8 cellular contexts compared by ENCODE assay signal in the genomic region with DNA sequence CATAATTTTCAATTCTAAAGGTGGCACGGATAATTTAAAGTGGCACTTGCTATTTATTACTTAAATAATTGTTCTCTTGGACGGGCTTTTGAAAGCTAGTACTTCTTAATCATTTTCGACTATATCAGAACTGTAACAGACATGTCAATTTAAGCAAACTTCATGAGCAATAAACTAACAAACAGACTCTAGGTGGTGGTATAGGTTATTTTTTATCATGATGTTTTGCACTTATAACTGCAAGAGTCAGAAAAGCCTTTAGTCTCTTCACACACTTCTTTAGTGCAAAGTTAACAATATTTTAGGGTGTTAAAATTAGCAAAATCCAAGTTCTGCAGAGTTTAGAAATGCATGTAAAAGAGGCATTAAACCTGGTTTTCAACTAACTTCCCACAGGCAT. TPM values are rescaled to one million over a fixed set of nuclear protein-coding genes. Genes with fewer than 3 reads are reported as not detected.
DNase-seq lines count a peak whose midpoint lies in the region; ATAC-seq and TF ChIP-seq lines count a peak whose summit lies in the region.

No MANE protein-coding gene starts in this region.

- H2AFZ ChIP-seq in Karpas-422 (ENCODE audit: low read length), result no peak overlapping the region

- H3K27ac ChIP-seq in heart right ventricle (peak overlapping the region in 1 of 10 donors; percentile 97), thoracic aorta (no peak overlapping the region), Karpas-422 (ENCODE audit: low read length) (no peak overlapping the region)

- ATAC-seq in heart right ventricle, result no peak
- ATAC-seq in left ventricle myocardium superior, result no peak
- ATAC-seq in thoracic aorta (ENCODE audit: insufficient number of reproducible peaks, low FRiP score, low read depth), result no peak
- ATAC-seq in HG02884 (IDR thresholded peaks at IDR 0.05; ENCODE audit: unreplicated experiment), result no peak

- H3K27me3 ChIP-seq in heart right ventricle (no peaks in the 10 kb centered on the region), thoracic aorta (replicated peaks; ENCODE audit: insufficient read depth) (no peaks in the 10 kb centered on the region), Karpas-422 (ENCODE audit: low read length) (no peaks in the 10 kb centered on the region)

- H3K9me2 ChIP-seq in Karpas-422 (replicated peaks; ENCODE audit: insufficient read depth, low read length), result no peaks in the 10 kb centered on the region

- no peaks in the 10 kb centered on the region for H3K36me3 Mint-ChIP-seq in activated T-helper 2 cell treated with anti-CD3 and anti-CD28 coated beads, Interferon-gamma antibody, Interleukin-2, Interleukin-4, amounts not matched to agents 10 μg/mL and 5 μg/mL and 100 μg/mL, durations not matched to agents 14 hours and 24 hours and 36 hours (ENCODE audit: low read depth)

- DNase-seq in heart right ventricle (no peak), left ventricle myocardium superior (no peak), iris pigment epithelial cell (ENCODE audit: low read depth) (peak; percentile 32), thoracic aorta (ENCODE audit: low spot score) (no peak), SHP77 treated with DMSO at 0.1 percent for 48 hours (lab: John Stamatoyannopoulos, UW) (no peak), Karpas-422 (no peak)
- no peak for DNase-seq in activated T-helper 2 cell treated with anti-CD3 and anti-CD28 coated beads, Interferon-gamma antibody, Interleukin-2, Interleukin-4, amounts not matched to agents 10 μg/mL and 5 μg/mL and 100 μg/mL, durations not matched to agents 14 hours and 24 hours and 36 hours (ENCODE audit: low spot score)

- H3K4me3 Mint-ChIP-seq in activated T-helper 2 cell treated with anti-CD3 and anti-CD28 coated beads, Interferon-gamma antibody, Interleukin-2, Interleukin-4, amounts not matched to agents 10 μg/mL and 5 μg/mL and 100 μg/mL, durations not matched to agents 14 hours and 24 hours and 36 hours (ENCODE audit: low read depth), result peak overlapping the region; percentile 82

- no peak overlapping the region for H3K27ac Mint-ChIP-seq in activated T-helper 2 cell treated with anti-CD3 and anti-CD28 coated beads, Interferon-gamma antibody, Interleukin-2, Interleukin-4, amounts not matched to agents 10 μg/mL and 5 μg/mL and 100 μg/mL, durations not matched to agents 14 hours and 24 hours and 36 hours

- no peaks in the 10 kb centered on the region for H3K79me2 ChIP-seq in Karpas-422 (ENCODE audit: low read length)

- no peaks in the 10 kb centered on the region for H3K9me3 ChIP-seq in heart right ventricle
- no peaks in the 10 kb centered on the region for H3K9me3 ChIP-seq in thoracic aorta
- H3K9me3 ChIP-seq in Karpas-422 (ENCODE audit: low read length), result no peaks in the 10 kb centered on the region

- H3K36me3 ChIP-seq in heart right ventricle (no peaks in the 10 kb centered on the region), thoracic aorta (no peaks in the 10 kb centered on the region), Karpas-422 (ENCODE audit: insufficient read depth, low read length) (no peaks in the 10 kb centered on the region)

- peaks cover 52% of the 10 kb centered on the region for H3K4me1 Mint-ChIP-seq in activated T-helper 2 cell treated with anti-CD3 and anti-CD28 coated beads, Interferon-gamma antibody, Interleukin-2, Interleukin-4, amounts not matched to agents 10 μg/mL and 5 μg/mL and 100 μg/mL, durations not matched to agents 14 hours and 24 hours and 36 hours (ENCODE audit: low read depth)

- no peaks in the 10 kb centered on the region for H4K20me1 ChIP-seq in Karpas-422 (ENCODE audit: insufficient read depth, low read depth, low read length)

- H3K4me2 ChIP-seq in Karpas-422 (ENCODE audit: low read depth, low read length, poor library complexity, severe bottlenecking), result no peak overlapping the region

- H3K4me3 ChIP-seq in heart right ventricle, result peak overlapping the region in 8 of 10 donors; percentile 83 to 96 (median 92)
- H3K4me3 ChIP-seq in thoracic aorta, result peak overlapping the region; percentile 94
- no peak overlapping the region for H3K4me3 ChIP-seq in Karpas-422 (ENCODE audit: low read length)

- H3K9ac ChIP-seq in Karpas-422 (ENCODE audit: low read length), result no peak overlapping the region

- H3K9me3 Mint-ChIP-seq in activated T-helper 2 cell treated with anti-CD3 and anti-CD28 coated beads, Interferon-gamma antibody, Interleukin-2, Interleukin-4, amounts not matched to agents 10 μg/mL and 5 μg/mL and 100 μg/mL, durations not matched to agents 14 hours and 24 hours and 36 hours, result no peaks in the 10 kb centered on the region

- WGBS in heart right ventricle, 2 donors, result 23 to 32% methylated on average over 3 of the region's 3 CpGs

- H3K4me1 ChIP-seq in heart right ventricle, result peaks cover 0 to 69% (median 60%) of the 10 kb centered on the region in 9 donors
- H3K4me1 ChIP-seq in thoracic aorta (ENCODE audit: control insufficient read depth in 1 of 2, low read depth in 2 of 2), result peaks cover 29 to 55% of the 10 kb centered on the region in 2 donors
- H3K4me1 ChIP-seq in Karpas-422 (ENCODE audit: low read length), result peaks cover 3% of the 10 kb centered on the region; the same call in 1 of the 2 replicates

- TF ChIP-seq CTCF in heart right ventricle (IDR thresholded peaks at IDR 0.05), result peak in 5 of 9 donors; percentile 22 to 44 (median 26)
- no peak for TF ChIP-seq CTCF in thoracic aorta (IDR thresholded peaks at IDR 0.05)

- peaks cover 39% of the 10 kb centered on the region for H3K27me3 Mint-ChIP-seq in activated T-helper 2 cell treated with anti-CD3 and anti-CD28 coated beads, Interferon-gamma antibody, Interleukin-2, Interleukin-4, amounts not matched to agents 10 μg/mL and 5 μg/mL and 100 μg/mL, durations not matched to agents 14 hours and 24 hours and 36 hours (ENCODE audit: low read depth)

- intact Hi-C loops in heart right ventricle (cut with DNase I), result loop anchor here in 9 of 10 donors (2.0 to 10.0 kb wide), 10 partner anchors 85 to 678 kb away; partner anchors contain the start of gene HSPA13 (in 1 of the 9)
- intact Hi-C loops in left ventricle myocardium superior (cut with micrococcal nuclease), result loop anchor here (10.0 kb wide), 3 partner anchors 58 to 422 kb away; no protein-coding TSS in a partner anchor
- intact Hi-C loops in activated T-helper 2 cell treated with anti-CD3 and anti-CD28 coated beads, Interferon-gamma antibody, Interleukin-2, Interleukin-4, amounts not matched to agents 10 μg/mL and 5 μg/mL and 100 μg/mL, durations not matched to agents 14 hours and 24 hours and 36 hours (cut with micrococcal nuclease), result loop anchor here (2.0 to 10.0 kb wide), 7 partner anchors 198 to 1038 kb away; no protein-coding TSS in a partner anchor

RNA-seq across cellular contexts. Expression of gene NRIP1, which starts 2.2 kb away (rescaled TPM):
- total RNA-seq in heart right ventricle (10 to 100 TPM; 13.6 to 40.3 (median 17.9) TPM), left ventricle myocardium superior (18.1 TPM), thoracic aorta (10 to 100 TPM; 11.9 to 30.9 TPM)
- 1 to 10 TPM; 3.2 to 4.5 TPM for polyA plus RNA-seq in heart right ventricle
- 7.9 and 8.3 TPM in 2 replicates for total RNA-seq in activated T-helper 2 cell treated with anti-CD3 and anti-CD28 coated beads, Interferon-gamma antibody, Interleukin-2, Interleukin-4, amounts not matched to agents 10 μg/mL and 5 μg/mL and 100 μg/mL, durations not matched to agents 14 hours and 24 hours and 36 hours
- not detected in 2 replicates for total RNA-seq in Karpas-422 (2014; rRNA removed; shearing (Covaris generic); ENCODE audit: low replicate concordance)
